Comparison of ENCODE assay signal across 15 cellular contexts in the genomic region with DNA sequence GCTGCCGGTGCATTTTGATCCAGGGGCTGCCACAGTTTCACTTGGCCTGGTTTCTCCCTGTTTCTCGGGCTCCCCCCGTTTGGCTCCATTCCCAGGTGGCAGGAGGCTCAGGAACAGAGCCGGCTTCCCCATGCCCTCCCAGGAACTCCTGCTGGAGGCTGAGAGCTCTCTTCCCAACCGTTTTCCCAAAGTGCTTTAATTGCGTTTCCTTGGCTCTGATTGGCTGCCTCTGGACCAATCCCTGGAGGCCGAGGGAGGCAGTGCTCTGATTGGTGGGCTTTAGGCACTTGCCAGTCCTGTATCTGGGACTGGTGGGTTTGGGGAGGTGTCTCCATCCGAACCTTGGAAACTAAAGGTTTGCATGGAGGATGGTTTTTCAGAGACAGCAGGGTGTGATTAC. TPM values are rescaled to one million over a fixed set of nuclear protein-coding genes. Genes with fewer than 3 reads are reported as not detected.
DNase-seq lines count a peak whose midpoint lies in the region; ATAC-seq, FAIRE-seq and TF ChIP-seq lines count a peak whose summit lies in the region.
"Had no signal": no experiment of that assay in that cellular context is flagged by ENCODE, and none has a peak within 500 bp of the region (broad histone marks: within the 10 kb centered on the region; RNA-seq: fewer than 3 reads in every experiment).

No MANE protein-coding gene starts in this region.

- H3K36me3 ChIP-seq in pancreas: no peaks in the 10 kb centered on the region

- H3K4me1 Mint-ChIP-seq in CD14-positive monocyte: peaks cover 22% of the 10 kb centered on the region
- H3K4me1 Mint-ChIP-seq in activated T-helper 2 cell treated with anti-CD3 and anti-CD28 coated beads, Interferon-gamma antibody, Interleukin-2, Interleukin-4, amounts not matched to agents 10 μg/mL and 5 μg/mL and 100 μg/mL, durations not matched to agents 14 hours and 24 hours and 36 hours (ENCODE audit: low read depth): peaks cover 37% of the 10 kb centered on the region

- no peak overlapping the region for H3K4me3 Mint-ChIP-seq in CD14-positive monocyte
- H3K4me3 Mint-ChIP-seq in activated T-helper 2 cell treated with anti-CD3 and anti-CD28 coated beads, Interferon-gamma antibody, Interleukin-2, Interleukin-4, amounts not matched to agents 10 μg/mL and 5 μg/mL and 100 μg/mL, durations not matched to agents 14 hours and 24 hours and 36 hours (ENCODE audit: low read depth): no peak overlapping the region
- H3K4me3 Mint-ChIP-seq: central memory CD8-positive, alpha-beta T cell; HFFc6 had no signal

- peaks cover 0 to 6% (median 0%) of the 10 kb centered on the region in 3 donors for H3K4me1 ChIP-seq in pancreas

- H3K27ac ChIP-seq in pancreas: no peak overlapping the region
- H3K27ac ChIP-seq: prostate gland had no signal

- intact Hi-C loops in CD14-positive monocyte (cut with micrococcal nuclease): loop anchor here in 1 of 2 donors (10.0 kb wide), 1 partner anchor 917 kb away; no protein-coding TSS in a partner anchor
- intact Hi-C loops in activated T-helper 2 cell treated with anti-CD3 and anti-CD28 coated beads, Interferon-gamma antibody, Interleukin-2, Interleukin-4, amounts not matched to agents 10 μg/mL and 5 μg/mL and 100 μg/mL, durations not matched to agents 14 hours and 24 hours and 36 hours (cut with micrococcal nuclease): no loop called here
- intact Hi-C loops in pancreas (cut with DNase I): no loop called here

- no peaks in the 10 kb centered on the region for H3K9me3 Mint-ChIP-seq in CD14-positive monocyte
- H3K9me3 Mint-ChIP-seq in activated T-helper 2 cell treated with anti-CD3 and anti-CD28 coated beads, Interferon-gamma antibody, Interleukin-2, Interleukin-4, amounts not matched to agents 10 μg/mL and 5 μg/mL and 100 μg/mL, durations not matched to agents 14 hours and 24 hours and 36 hours: no peaks in the 10 kb centered on the region
- H3K9me3 Mint-ChIP-seq: central memory CD8-positive, alpha-beta T cell; HFFc6 had no signal

- TF ChIP-seq CTCF in CD14-positive monocyte (IDR thresholded peaks at IDR 0.05) (no peak), pancreas (IDR thresholded peaks at IDR 0.05) (no peak)

- no peak for FAIRE-seq in pancreas (lab: Jason Lieb, UNC)

- 75 to 77% methylated on average over 8 of the region's 8 CpGs for whole genome bisulfite sequencing in pancreas, 2 donors

- H3K27me3 ChIP-seq in pancreas: no peaks in the 10 kb centered on the region

- no peaks in the 10 kb centered on the region for H3K9me3 ChIP-seq in pancreas
- H3K9me3 ChIP-seq: prostate gland had no signal

- peaks cover 0 to 4% (median 2%) of the 10 kb centered on the region in 3 donors for H3K27me3 Mint-ChIP-seq in CD14-positive monocyte (ENCODE audit: low read depth in 3 of 3)
- H3K27me3 Mint-ChIP-seq in activated T-helper 2 cell treated with anti-CD3 and anti-CD28 coated beads, Interferon-gamma antibody, Interleukin-2, Interleukin-4, amounts not matched to agents 10 μg/mL and 5 μg/mL and 100 μg/mL, durations not matched to agents 14 hours and 24 hours and 36 hours (ENCODE audit: low read depth): no peaks in the 10 kb centered on the region
- H3K27me3 Mint-ChIP-seq: central memory CD8-positive, alpha-beta T cell had no signal

- no peak for ATAC-seq in pancreas

- no peak overlapping the region for H3K27ac Mint-ChIP-seq in CD14-positive monocyte
- H3K27ac Mint-ChIP-seq in activated T-helper 2 cell treated with anti-CD3 and anti-CD28 coated beads, Interferon-gamma antibody, Interleukin-2, Interleukin-4, amounts not matched to agents 10 μg/mL and 5 μg/mL and 100 μg/mL, durations not matched to agents 14 hours and 24 hours and 36 hours: no peak overlapping the region
- H3K27ac Mint-ChIP-seq: HFFc6 had no signal

- peaks cover 31 to 34% of the 10 kb centered on the region in 2 donors for H3K36me3 Mint-ChIP-seq in CD14-positive monocyte
- H3K36me3 Mint-ChIP-seq in activated T-helper 2 cell treated with anti-CD3 and anti-CD28 coated beads, Interferon-gamma antibody, Interleukin-2, Interleukin-4, amounts not matched to agents 10 μg/mL and 5 μg/mL and 100 μg/mL, durations not matched to agents 14 hours and 24 hours and 36 hours (ENCODE audit: low read depth): peaks cover 29% of the 10 kb centered on the region

- DNase-seq in COR-L47 (lab: John Stamatoyannopoulos, UW) (peak; percentile 28), LHCN-M2 (ENCODE audit: low read depth) (peak; percentile 11), astrocyte of the hippocampus (ENCODE audit: low read depth, low spot score) (peak; percentile 19), inferior parietal cortex (ENCODE audit: extremely low spot score) (peak; percentile 73), CD14-positive monocyte (ENCODE audit: low spot score) (no peak), pancreas (no peak), AML-193 (lab: John Stamatoyannopoulos, UW) (no peak)
- DNase-seq in activated T-helper 2 cell treated with anti-CD3 and anti-CD28 coated beads, Interferon-gamma antibody, Interleukin-2, Interleukin-4, amounts not matched to agents 10 μg/mL and 5 μg/mL and 100 μg/mL, durations not matched to agents 14 hours and 24 hours and 36 hours (ENCODE audit: low spot score): no peak
- DNase-seq: activated CD4-positive, alpha-beta T cell treated with anti-CD3 and anti-CD28 coated beads, Interleukin-2, amount 50 U/mL, for 1 hour; activated T-cell treated with anti-CD3 and anti-CD28 coated beads, Interleukin-2, amount 50 U/mL, for 1 hour; HFFc6; KG1 had no signal

- H3K4me3 ChIP-seq in pancreas: no peak overlapping the region
- H3K4me3 ChIP-seq: prostate gland had no signal

RNA-seq across cellular contexts. Expression of a gene that starts 4.9 kb away (rescaled TPM):
- total RNA-seq in LHCN-M2 (2014; rRNA removed) (49.7 and 50.8 TPM in 2 replicates), pancreas (10 to 100 TPM; 12.4 to 26.6 (median 15.3) TPM)
- 61.2 TPM for polyA plus RNA-seq in LHCN-M2 (2012)
- polyA plus RNA-seq in CD14-positive monocyte (10 to 100 TPM; 22.2 to 27.7 TPM), pancreas (10 to 100 TPM; 22.8 to 30.1 TPM)
- total RNA-seq in activated T-helper 2 cell treated with anti-CD3 and anti-CD28 coated beads, Interferon-gamma antibody, Interleukin-2, Interleukin-4, amounts not matched to agents 10 μg/mL and 5 μg/mL and 100 μg/mL, durations not matched to agents 14 hours and 24 hours and 36 hours: 32.7 and 33.9 TPM in 2 replicates

RNA-seq across cellular contexts. Expression of a gene that starts 21.7 kb away (rescaled TPM):
- total RNA-seq in LHCN-M2 (2014; rRNA removed): not detected in 2 replicates
- polyA plus RNA-seq in LHCN-M2 (2012): not detected
- not detected for polyA plus RNA-seq in CD14-positive monocyte
- not detected in 2 replicates for total RNA-seq in activated T-helper 2 cell treated with anti-CD3 and anti-CD28 coated beads, Interferon-gamma antibody, Interleukin-2, Interleukin-4, amounts not matched to agents 10 μg/mL and 5 μg/mL and 100 μg/mL, durations not matched to agents 14 hours and 24 hours and 36 hours
- under 1 TPM in 1 of 6 donors, not detected in 5; 0.04 TPM for total RNA-seq in pancreas
- 1 to 10 TPM in 1 of 2 donors, under 1 TPM in 1; 0.30 to 1.5 TPM for polyA plus RNA-seq in pancreas
- total RNA-seq: HFFc6 had no signal
- polyA plus RNA-seq: BJ had no signal

RNA-seq across cellular contexts. Expression of a gene that starts 21.8 kb away (rescaled TPM):
- total RNA-seq in LHCN-M2 (2014; rRNA removed): 0.83 and 2.0 TPM in 2 replicates
- polyA plus RNA-seq in LHCN-M2 (2012): 0.50 TPM
- polyA plus RNA-seq in CD14-positive monocyte: not detected
- total RNA-seq in activated T-helper 2 cell treated with anti-CD3 and anti-CD28 coated beads, Interferon-gamma antibody, Interleukin-2, Interleukin-4, amounts not matched to agents 10 μg/mL and 5 μg/mL and 100 μg/mL, durations not matched to agents 14 hours and 24 hours and 36 hours: not detected in 2 replicates
- total RNA-seq in pancreas: under 1 TPM in 5 of 6 donors, not detected in 1; 0.14 to 0.41 (median 0.35) TPM
- polyA plus RNA-seq in pancreas: 1 to 10 TPM; 3.6 to 6.6 TPM
- total RNA-seq: HFFc6, prostate gland had no signal
- polyA plus RNA-seq: BJ had no signal

RNA-seq across cellular contexts. Expression of a gene that starts 42.2 kb away (rescaled TPM):
- total RNA-seq in LHCN-M2 (2014; rRNA removed) (11.7 and 16.2 TPM in 2 replicates), pancreas (1 to 10 TPM in 2 of 6 donors, under 1 TPM in 4; 0.23 to 1.1 (median 0.42) TPM)
- 5.6 TPM for polyA plus RNA-seq in LHCN-M2 (2012)
- polyA plus RNA-seq in CD14-positive monocyte (under 1 TPM; 0.05 to 0.30 TPM), pancreas (1 to 10 TPM in 1 of 2 donors, under 1 TPM in 1; 0.72 to 3.2 TPM)
- total RNA-seq in activated T-helper 2 cell treated with anti-CD3 and anti-CD28 coated beads, Interferon-gamma antibody, Interleukin-2, Interleukin-4, amounts not matched to agents 10 μg/mL and 5 μg/mL and 100 μg/mL, durations not matched to agents 14 hours and 24 hours and 36 hours: 3.0 and 3.6 TPM in 2 replicates

Comparison
In these comparisons a context has a peak if more than half of its experiments do, and no peak if none do; other contexts are left out.
1. DNase-seq: peak in COR-L47 (single experiment), LHCN-M2 (single experiment), astrocyte of the hippocampus (single experiment) and inferior parietal cortex (single experiment); none in CD14-positive monocyte (single experiment), activated T-helper 2 cell treated with anti-CD3 and anti-CD28 coated beads, Interferon-gamma antibody, Interleukin-2, Interleukin-4, amounts not matched to agents 10 μg/mL and 5 μg/mL and 100 μg/mL, durations not matched to agents 14 hours and 24 hours and 36 hours (single experiment), pancreas (0 of 6) and AML-193 (0 of 2).